Comparison of ENCODE assay signal across 8 cellular contexts in the genomic region with DNA sequence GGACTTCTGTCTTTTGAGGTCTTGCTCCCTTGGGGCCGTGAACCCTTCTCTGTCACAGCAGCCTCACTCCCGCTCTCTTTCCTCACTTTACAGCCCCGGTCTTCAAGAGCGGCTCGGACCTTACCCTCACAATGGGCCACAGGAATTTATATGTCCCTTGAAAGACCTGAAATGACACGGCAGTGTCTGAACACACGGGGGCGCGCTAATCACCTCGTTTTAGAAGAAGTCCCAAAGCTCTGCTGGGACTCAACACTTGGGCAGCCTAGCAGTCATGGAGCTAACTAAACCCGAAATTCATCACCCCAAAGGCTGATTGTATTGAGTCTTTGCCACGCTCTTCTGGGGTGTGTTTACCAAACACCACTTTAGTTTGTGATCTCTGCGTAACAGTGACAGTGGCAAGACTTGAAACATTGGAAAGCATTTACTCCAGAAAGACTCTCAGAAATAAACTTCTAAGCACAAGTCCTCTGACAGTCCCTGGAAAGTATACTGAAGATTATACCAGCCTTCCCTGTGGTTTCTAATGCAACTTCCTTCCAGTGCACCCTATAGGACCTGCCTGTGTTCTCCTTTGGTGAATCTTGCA. TPM values are rescaled to one million over a fixed set of nuclear protein-coding genes. Genes with fewer than 3 reads are reported as not detected.
DNase-seq lines count a peak whose midpoint lies in the region; ATAC-seq and TF ChIP-seq lines count a peak whose summit lies in the region.

No MANE protein-coding gene starts in this region.

- peaks cover 2% of the 10 kb centered on the region for H3K4me1 Mint-ChIP-seq in T-helper 17 cell

- H3K36me3 Mint-ChIP-seq in T-helper 17 cell (ENCODE audit: low read depth), result no peaks in the 10 kb centered on the region

- intact Hi-C loops in right lobe of liver (cut with DNase I), result loop anchor here in 1 of 2 donors (10.0 kb wide), 1 partner anchor 121 kb away; no protein-coding TSS in a partner anchor

- TF ChIP-seq POLR2A in right lobe of liver (IDR thresholded peaks at IDR 0.05), result no peak

- WGBS in right lobe of liver (ENCODE audit: insufficient coverage, low coverage, low lambda C conversion rate, missing lambda C conversion rate), result 8% methylated on average over 13 of the region's 13 CpGs

- peaks cover 0 to 1% (median 0%) of the 10 kb centered on the region in 4 donors for H3K4me1 ChIP-seq in right lobe of liver

- no peak overlapping the region for H3K27ac Mint-ChIP-seq in T-helper 17 cell

- H3K36me3 ChIP-seq in right lobe of liver, result no peaks in the 10 kb centered on the region

- no peaks in the 10 kb centered on the region for H3K27me3 ChIP-seq in right lobe of liver

- H3K9me3 ChIP-seq in T-helper 17 cell (ENCODE audit: control insufficient read depth, low read length, poor library complexity, severe bottlenecking) (no peaks in the 10 kb centered on the region), right lobe of liver (no peaks in the 10 kb centered on the region)

- H3K4me3 Mint-ChIP-seq in T-helper 17 cell, result no peak overlapping the region

- no peak overlapping the region for H3K27ac ChIP-seq in right lobe of liver

- ATAC-seq in T-helper 17 cell (peak; percentile 30), right lobe of liver (peak; percentile 96 to 99 (median 98)), GM21515 (IDR thresholded peaks at IDR 0.05; ENCODE audit: unreplicated experiment) (no peak)

- H3K27me3 Mint-ChIP-seq in T-helper 17 cell, result peaks cover 16% of the 10 kb centered on the region

- peak; percentile 6 for DNase-seq in activated T-cell treated with anti-CD3 and anti-CD28 coated beads for 1 hour (ENCODE audit: low read depth)
- DNase-seq in activated T-cell treated with anti-CD3 and anti-CD28 coated beads, Interleukin-2, amount 50 U/mL, for 1 hour, result no peak
- DNase-seq in KG1 (lab: John Stamatoyannopoulos, UW), result peak; percentile 21
- peak in 1 of 3 donors; percentile 7 for DNase-seq in T-helper 17 cell
- peak; percentile 83 for DNase-seq in choroid plexus epithelial cell (ENCODE audit: low read depth)
- peak; percentile 81 to 85 (median 84) for DNase-seq in right lobe of liver
- peak; percentile 7 for DNase-seq in stimulated activated CD8-positive, alpha-beta memory T cell treated with anti-CD3 and anti-CD28 coated beads, Interleukin-12 subunit alpha, Interleukin-12 subunit beta, amount 100 ng/mL, for 24 hours (ENCODE audit: extremely low read depth)

- H3K4me3 ChIP-seq in choroid plexus epithelial cell (ENCODE audit: low read depth, low read length) (no peak overlapping the region), right lobe of liver (no peak overlapping the region)

- TF ChIP-seq CTCF in choroid plexus epithelial cell (conservative IDR thresholded peaks at IDR 0.05; ENCODE audit: low read depth, low read length) (peak; percentile 83), right lobe of liver (IDR thresholded peaks at IDR 0.05) (peak; percentile 59 to 73 (median 66))

RNA-seq across cellular contexts. Expression of a gene that starts 29.0 kb away (rescaled TPM):
- total RNA-seq in T-helper 17 cell (not detected), right lobe of liver (100 to 1,000 TPM in 4 of 6 experiments, 10 to 100 TPM in 2; 79.7 to 414 (median 172) TPM)

RNA-seq across cellular contexts. Expression of a gene that starts 35.2 kb away (rescaled TPM):
- 10 to 100 TPM in 1 of 2 donors, 1 to 10 TPM in 1; 3.5 to 15.5 TPM for total RNA-seq in T-helper 17 cell
- over 10,000 TPM; 18,575 to 39,670 (median 31,917) TPM for total RNA-seq in right lobe of liver

RNA-seq across cellular contexts. Expression of a gene that starts 52.4 kb away (rescaled TPM):
- total RNA-seq in T-helper 17 cell (not detected), right lobe of liver (under 1 TPM in 1 of 6 experiments, not detected in 5; 0.18 TPM)

RNA-seq across cellular contexts. Expression of a gene that starts 57.1 kb away (rescaled TPM):
- not detected for total RNA-seq in T-helper 17 cell
- not detected for total RNA-seq in right lobe of liver

Comparison
In these comparisons a context has a peak if more than half of its experiments do, and no peak if none do; other contexts are left out.
1. RNA of a gene that starts 29.0 kb away (total RNA-seq): 79.7 to 414 TPM in right lobe of liver; not detected in T-helper 17 cell; every median in the first group is over 10 times any median in the second.
2. RNA of a gene that starts 35.2 kb away (total RNA-seq): 18,575 to 39,670 TPM in right lobe of liver; 3.5 to 15.5 TPM in T-helper 17 cell; every median in the first group is over 1,000 times any median in the second.